8 cellular contexts compared by ENCODE assay signal in the genomic region with DNA sequence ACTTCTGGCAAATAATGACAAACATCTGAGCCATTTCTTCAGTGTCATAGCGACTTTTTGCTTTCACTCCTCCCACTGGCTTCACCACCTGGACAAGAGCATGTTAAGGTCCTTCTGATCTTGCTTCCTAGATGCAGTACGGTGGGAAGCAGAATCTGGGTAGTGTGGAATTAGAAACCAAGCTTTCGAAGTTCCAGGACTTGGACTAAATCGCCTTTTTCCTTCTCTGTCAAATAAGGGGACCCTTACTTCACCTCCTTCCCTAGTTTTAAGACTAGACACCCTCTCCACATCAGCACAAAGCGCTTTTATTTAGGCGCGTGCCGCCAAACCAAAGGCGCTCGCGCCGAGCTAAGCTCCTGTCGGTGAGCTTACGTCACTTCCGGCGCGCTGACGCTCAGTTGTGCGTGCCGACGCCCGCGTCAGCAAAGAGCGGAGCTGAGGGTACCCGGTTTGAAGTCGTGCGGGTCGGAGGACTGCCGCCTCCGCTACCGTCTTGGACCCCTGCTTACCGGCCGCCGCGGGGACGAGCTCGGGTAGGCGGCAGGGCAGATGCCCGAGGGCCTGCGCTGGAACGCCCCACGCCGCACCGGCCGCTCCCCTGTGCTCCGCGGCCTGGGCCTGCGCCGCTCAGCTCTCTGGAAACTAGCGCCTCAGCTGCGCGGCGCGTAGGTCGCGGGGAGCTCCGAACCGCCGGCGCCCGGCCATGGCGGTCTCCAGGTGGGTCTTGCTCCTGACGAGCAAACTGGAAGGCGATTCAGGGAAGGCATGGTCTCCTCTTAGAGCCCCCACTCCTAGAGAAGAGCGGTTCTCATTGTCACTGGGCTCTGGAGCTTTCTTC. TPM values are rescaled to one million over a fixed set of nuclear protein-coding genes. Genes with fewer than 3 reads are reported as not detected.
DNase-seq lines count a peak whose midpoint lies in the region; ATAC-seq and TF ChIP-seq lines count a peak whose summit lies in the region.

BTAF1 (plus strand) TSS at position 400 of the 841 bp plus-strand sequence; CDS start at position 707, 307 bp downstream.

- DNase-seq in NCI-H128 (lab: John Stamatoyannopoulos, UW; ENCODE audit: unreplicated experiment) (peak; percentile 74), amniotic epithelial cell (ENCODE audit: low read depth) (peak; percentile 88), left cardiac atrium (peak; percentile 96), progenitor cell of endocrine pancreas (ENCODE audit: low spot score, unreplicated experiment) (peak; percentile 65), ureter (ENCODE audit: low spot score) (peak; percentile 93)

- TF ChIP-seq CTCF in GM12875 (IDR thresholded peaks at IDR 0.05; ENCODE audit: borderline replicate concordance, insufficient read depth, low read depth, low read length) (no peak), progenitor cell of endocrine pancreas (IDR thresholded peaks at IDR 0.05; ENCODE audit: unreplicated experiment) (no peak)

- peaks cover 22% of the 10 kb centered on the region for H3K4me1 Mint-ChIP-seq in progenitor cell of endocrine pancreas (ENCODE audit: low read depth)

- ATAC-seq in HG02678 (IDR thresholded peaks at IDR 0.05; ENCODE audit: unreplicated experiment): peak; percentile 97
- peak; percentile 99 for ATAC-seq in left cardiac atrium

- peaks cover 3% of the 10 kb centered on the region for H3K9me3 Mint-ChIP-seq in progenitor cell of endocrine pancreas (ENCODE audit: low read depth)

- peaks cover 6% of the 10 kb centered on the region for H3K36me3 Mint-ChIP-seq in progenitor cell of endocrine pancreas (ENCODE audit: insufficient read depth)

- intact Hi-C loops in T-helper 1 cell treated with Interleukin-12 subunit alpha and Interleukin-12 subunit beta and Interleukin-4 antibody, amounts not matched to agents 30 ng/mL and 1 ng/mL, for 36 hours (cut with micrococcal nuclease): loop anchor here (1.0 to 10.0 kb wide), 13 partner anchors 15 to 1969 kb away; partner anchors contain the start of genes CPEB3, EXOC6, FRA10AC1 and HECTD2
- intact Hi-C loops in left cardiac atrium (cut with DNase I): no loop called here

- H3K4me3 ChIP-seq in GM12875 (ENCODE audit: low read depth, low read length): peak within 1 kb of the TSS; percentile 82

- no peaks in the 10 kb centered on the region for H3K27me3 Mint-ChIP-seq in progenitor cell of endocrine pancreas

- peak within 1 kb of the TSS; percentile 98 for H3K27ac Mint-ChIP-seq in progenitor cell of endocrine pancreas

- peak within 1 kb of the TSS; percentile 97 for H3K4me3 Mint-ChIP-seq in progenitor cell of endocrine pancreas (ENCODE audit: low read depth)

RNA-seq across cellular contexts. Expression of gene BTAF1, which starts in this region (rescaled TPM):
- total RNA-seq in T-helper 1 cell treated with Interleukin-12 subunit alpha and Interleukin-12 subunit beta and Interleukin-4 antibody, amounts not matched to agents 30 ng/mL and 1 ng/mL, for 36 hours: 49.3 and 52.2 TPM in 2 replicates
- 10 to 100 TPM; 12.0 to 21.9 TPM for total RNA-seq in left cardiac atrium
- 38.0 and 40.4 TPM in 2 replicates for total RNA-seq in progenitor cell of endocrine pancreas
- total RNA-seq in ureter: 55.4 TPM

Comparison
In these comparisons a context has a peak if more than half of its experiments do, and no peak if none do; other contexts are left out.
1. Peak in every context shown above with its lines: DNase-seq, ATAC-seq and H3K4me3 ChIP-seq.